ENCODE assay signal across 1 cellular context in the genomic region with DNA sequence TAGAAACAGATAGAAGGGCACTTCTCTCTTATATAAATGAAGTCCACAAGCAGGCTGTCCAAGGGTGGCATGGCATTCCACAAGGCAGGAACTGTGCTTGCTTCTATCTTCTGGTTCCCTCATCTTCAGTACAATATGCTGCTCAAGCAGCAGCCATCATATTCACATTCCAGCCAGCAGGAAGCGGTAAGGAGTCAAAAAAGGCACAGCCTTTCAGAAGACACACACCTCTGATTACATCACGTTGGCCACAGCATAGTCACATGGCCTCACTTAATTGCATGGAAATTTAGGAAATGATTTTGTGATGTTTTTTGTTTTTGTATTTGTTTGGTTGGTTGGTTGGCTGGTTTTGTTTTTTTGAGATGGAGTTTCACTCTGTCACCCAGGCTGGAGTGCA.
A peak's percentile ranks its signal among the peaks of the same experiment; 100 is the strongest.
TF ChIP-seq lines count a peak whose summit lies in the region.

No MANE protein-coding gene starts in this region.

TF ChIP-seq in HepG2, 621 proteins besides CTCF, POLR2A, EP300 and RAD21 (continued from another document):
- TF ChIP-seq DMTF1 (CRISPR knock-in tag; IDR thresholded peaks at IDR 0.05) (no peak), XRCC5 (optimal IDR thresholded peaks at IDR 0.05; ENCODE audit: low read length) (peak; percentile 82), ZBTB46 (CRISPR knock-in tag; IDR thresholded peaks at IDR 0.05; ENCODE audit: borderline replicate concordance) (no peak), NCOR1 (IDR thresholded peaks at IDR 0.05; ENCODE audit: borderline replicate concordance, low read length) (no peak), NBN (conservative IDR thresholded peaks at IDR 0.05) (no peak), ZMYM4 (CRISPR knock-in tag; IDR thresholded peaks at IDR 0.05) (0 out of 2 replicates have a peak, but pooled peaks have one; percentile 23), ZBTB14 (CRISPR knock-in tag; IDR thresholded peaks at IDR 0.05) (no peak)
- TF ChIP-seq, protein P1, sequence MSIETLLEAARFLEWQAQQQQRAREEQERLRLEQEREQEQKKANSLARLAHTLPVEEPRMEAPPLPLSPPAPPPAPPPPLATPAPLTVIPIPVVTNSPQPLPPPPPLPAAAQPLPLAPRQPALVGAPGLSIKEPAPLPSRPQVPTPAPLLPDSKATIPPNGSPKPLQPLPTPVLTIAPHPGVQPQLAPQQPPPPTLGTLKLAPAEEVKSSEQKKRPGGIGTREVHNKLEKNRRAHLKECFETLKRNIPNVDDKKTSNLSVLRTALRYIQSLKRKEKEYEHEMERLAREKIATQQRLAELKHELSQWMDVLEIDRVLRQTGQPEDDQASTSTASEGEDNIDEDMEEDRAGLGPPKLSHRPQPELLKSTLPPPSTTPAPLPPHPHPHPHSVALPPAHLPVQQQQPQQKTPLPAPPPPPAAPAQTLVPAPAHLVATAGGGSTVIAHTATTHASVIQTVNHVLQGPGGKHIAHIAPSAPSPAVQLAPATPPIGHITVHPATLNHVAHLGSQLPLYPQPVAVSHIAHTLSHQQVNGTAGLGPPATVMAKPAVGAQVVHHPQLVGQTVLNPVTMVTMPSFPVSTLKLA (IDR thresholded peaks at IDR 0.05), result peak; percentile 71
